Comparison of ENCODE assay signal across 16 cellular contexts in genomic region chr16:24848065-24848464, GRCh38. TPM values are rescaled to one million over a fixed set of nuclear protein-coding genes. Genes with fewer than 3 reads are reported as not detected.
DNase-seq lines count a peak whose midpoint lies in the region; ATAC-seq, FAIRE-seq and TF ChIP-seq lines count a peak whose summit lies in the region.
"Had no signal": no experiment of that assay in that cellular context is flagged by ENCODE, and none has a peak within 500 bp of the region (broad histone marks: within the 10 kb centered on the region; RNA-seq: fewer than 3 reads in every experiment).

No MANE protein-coding gene starts in this region.

- TF ChIP-seq EP300 in A549 (IDR thresholded peaks at IDR 0.05), result no peak

- POLR2A ChIA-PET in A549 (lab: Yijun Ruan, JAX), result no interaction called here

- TF ChIP-seq CTCF in A549 (IDR thresholded peaks at IDR 0.05) (no peak), fibroblast of villous mesenchyme (IDR thresholded peaks at IDR 0.05; ENCODE audit: insufficient read depth, low read depth, low read length) (no peak)

- H3K27ac ChIP-seq in A549, result peak overlapping the region; percentile 81 to 85
- H3K27ac ChIP-seq: esophagus muscularis mucosa, tibial nerve had no signal

- 22% methylated on average over 5 of the region's 5 CpGs for WGBS in A549 (ENCODE audit: missing lambda C conversion rate)

- H3K9me3 Mint-ChIP-seq in natural killer cell treated with Interleukin-12 subunit alpha and Interleukin-12 subunit beta and Interleukin-15 and Interleukin-18, amount 100 ng/mL, for 72 hours, result no peaks in the 10 kb centered on the region
- H3K9me3 Mint-ChIP-seq in activated CD4-positive, alpha-beta T cell treated with anti-CD3 and anti-CD28 coated beads, Interleukin-2, amount 10 ng/mL, durations not matched to agents 24 days and 14 days, result no peaks in the 10 kb centered on the region

- CTCF ChIA-PET in A549 (lab: Yijun Ruan, JAX), result interaction anchor here (1.5 to 4.4 kb wide), 2 partner anchors 9 to 14 kb away, joined by 6 to 22 read pairs; no protein-coding TSS in a partner anchor

- no peaks in the 10 kb centered on the region for H3K9me3 ChIP-seq in A549
- H3K9me3 ChIP-seq: esophagus muscularis mucosa, mucosa of descending colon, tibial nerve had no signal

- H3K4me3 ChIP-seq in A549 (no peak overlapping the region), fibroblast of villous mesenchyme (ENCODE audit: low read depth, low read length) (no peak overlapping the region)
- H3K4me3 ChIP-seq: esophagus muscularis mucosa, mucosa of descending colon, tibial nerve had no signal

- DNase-seq in A549 (ENCODE audit: low read depth in 1 of 2, low spot score in 1 of 2), result no peak
- peak; percentile 48 for DNase-seq in HS-27A (ENCODE audit: low read depth)
- peak; percentile 33 for DNase-seq in amniotic stem cell (lab: John Stamatoyannopoulos, UW)
- DNase-seq in fibroblast of villous mesenchyme (ENCODE audit: low read depth), result peak; percentile 26
- no peak for DNase-seq in natural killer cell treated with Interleukin-12 subunit alpha and Interleukin-12 subunit beta and Interleukin-15 and Interleukin-18, amount 100 ng/mL, for 72 hours (ENCODE audit: low spot score)
- no peak for DNase-seq in activated CD4-positive, alpha-beta T cell treated with anti-CD3 and anti-CD28 coated beads, Interleukin-2, amount 10 ng/mL, durations not matched to agents 24 days and 14 days
- DNase-seq: activated naive CD4-positive, alpha-beta T cell treated with Interleukin-2 at 50 U/mL for 16 hours; mucosa of descending colon; NCI-H1417; NCI-H446; stimulated activated CD8-positive, alpha-beta memory T cell treated with anti-CD3 and anti-CD28 coated beads, Interleukin-4, amount 100 ng/mL, for 48 hours had no signal

- no peak overlapping the region for H3K27ac Mint-ChIP-seq in natural killer cell treated with Interleukin-12 subunit alpha and Interleukin-12 subunit beta and Interleukin-15 and Interleukin-18, amount 100 ng/mL, for 72 hours
- no peak overlapping the region for H3K27ac Mint-ChIP-seq in activated CD4-positive, alpha-beta T cell treated with anti-CD3 and anti-CD28 coated beads, Interleukin-2, amount 10 ng/mL, durations not matched to agents 24 days and 14 days

- FAIRE-seq in A549 (lab: Jason Lieb, UNC), result no peak
- FAIRE-seq: colon had no signal

- H3K4me3 Mint-ChIP-seq in natural killer cell treated with Interleukin-12 subunit alpha and Interleukin-12 subunit beta and Interleukin-15 and Interleukin-18, amount 100 ng/mL, for 72 hours, result no peak overlapping the region
- no peak overlapping the region for H3K4me3 Mint-ChIP-seq in activated CD4-positive, alpha-beta T cell treated with anti-CD3 and anti-CD28 coated beads, Interleukin-2, amount 10 ng/mL, durations not matched to agents 24 days and 14 days

- H3K4me1 Mint-ChIP-seq in natural killer cell treated with Interleukin-12 subunit alpha and Interleukin-12 subunit beta and Interleukin-15 and Interleukin-18, amount 100 ng/mL, for 72 hours (ENCODE audit: low read depth in 2 of 2), result peaks cover 0 to 8% of the 10 kb centered on the region in 2 donors
- H3K4me1 Mint-ChIP-seq in activated CD4-positive, alpha-beta T cell treated with anti-CD3 and anti-CD28 coated beads, Interleukin-2, amount 10 ng/mL, durations not matched to agents 24 days and 14 days, result peaks cover 13% of the 10 kb centered on the region

- peaks cover 94% of the 10 kb centered on the region for H3K4me1 ChIP-seq in A549
- H3K4me1 ChIP-seq: esophagus muscularis mucosa, tibial nerve had no signal

- peak overlapping the region; percentile 23; the same call in 2 of the 3 replicates for H3K4me2 ChIP-seq in A549

- intact Hi-C loops in activated CD4-positive, alpha-beta T cell treated with anti-CD3 and anti-CD28 coated beads, Interleukin-2, amount 10 ng/mL, durations not matched to agents 24 days and 14 days (cut with micrococcal nuclease), result no loop called here

- no peaks in the 10 kb centered on the region for H3K36me3 Mint-ChIP-seq in natural killer cell treated with Interleukin-12 subunit alpha and Interleukin-12 subunit beta and Interleukin-15 and Interleukin-18, amount 100 ng/mL, for 72 hours
- H3K36me3 Mint-ChIP-seq in activated CD4-positive, alpha-beta T cell treated with anti-CD3 and anti-CD28 coated beads, Interleukin-2, amount 10 ng/mL, durations not matched to agents 24 days and 14 days (ENCODE audit: low read depth), result no peaks in the 10 kb centered on the region

- H3K27me3 Mint-ChIP-seq in natural killer cell treated with Interleukin-12 subunit alpha and Interleukin-12 subunit beta and Interleukin-15 and Interleukin-18, amount 100 ng/mL, for 72 hours, result no peaks in the 10 kb centered on the region
- H3K27me3 Mint-ChIP-seq in activated CD4-positive, alpha-beta T cell treated with anti-CD3 and anti-CD28 coated beads, Interleukin-2, amount 10 ng/mL, durations not matched to agents 24 days and 14 days, result peaks cover 3% of the 10 kb centered on the region

- peak in 1 of 2 experiments; percentile 10; a peak in 1 of 6 replicates for ATAC-seq in A549
- ATAC-seq in natural killer cell treated with Interleukin-12 subunit alpha and Interleukin-12 subunit beta and Interleukin-15 and Interleukin-18, amount 100 ng/mL, for 72 hours, result no peak
- ATAC-seq in GM21576 (IDR thresholded peaks at IDR 0.05; ENCODE audit: unreplicated experiment), result no peak
- ATAC-seq in GM18511 (IDR thresholded peaks at IDR 0.05; ENCODE audit: unreplicated experiment), result no peak
- ATAC-seq: mucosa of descending colon had no signal

- TF ChIP-seq POLR2A in A549 (IDR thresholded peaks at IDR 0.05; ENCODE audit: low read length), result no peak

- TF ChIP-seq RAD21 in A549 (conservative IDR thresholded peaks at IDR 0.05 in 1 of 2, IDR thresholded peaks at IDR 0.05 in 1 of 2), result no peak

TF ChIP-seq in A549, 52 proteins besides CTCF, POLR2A, EP300 and RAD21 (continues in another document):
- TF ChIP-seq NR3C1 (IDR thresholded peaks at IDR 0.05) (no peak), SREBF2 (IDR thresholded peaks at IDR 0.05) (no peak), HDAC2 (IDR thresholded peaks at IDR 0.05) (no peak), TFCP2L1 (CRISPR knock-in tag; IDR thresholded peaks at IDR 0.05) (no peak), BCL3 (IDR thresholded peaks at IDR 0.05) (no peak), TP53 (CRISPR knock-in tag; IDR thresholded peaks at IDR 0.05) (no peak), HOXA7 (CRISPR knock-in tag; IDR thresholded peaks at IDR 0.05) (no peak), HEYL (CRISPR knock-in tag; IDR thresholded peaks at IDR 0.05) (no peak), MAX (IDR thresholded peaks at IDR 0.05) (peak; percentile 69), HMGXB4 (CRISPR knock-in tag; IDR thresholded peaks at IDR 0.05; ENCODE audit: borderline replicate concordance) (no peak), RCOR1 (IDR thresholded peaks at IDR 0.05; ENCODE audit: low read depth, low read length) (no peak), ESRRA (IDR thresholded peaks at IDR 0.05; ENCODE audit: borderline replicate concordance, low read length) (no peak), GATA3 (IDR thresholded peaks at IDR 0.05; ENCODE audit: borderline replicate concordance) (peak; percentile 40; the same call in 1 of the 2 replicates), EHMT2 (IDR thresholded peaks at IDR 0.05; ENCODE audit: low read depth) (no peak), E2F6 (IDR thresholded peaks at IDR 0.05; ENCODE audit: borderline replicate concordance, low read depth) (peak; percentile 49; the same call in 1 of the 2 replicates), KDM1A (IDR thresholded peaks at IDR 0.05; ENCODE audit: low read depth) (no peak)

RNA-seq across cellular contexts. Expression of gene SLC5A11, which starts 2.3 kb away (rescaled TPM):
- polyA plus RNA-seq in A549 (2011; rRNA removed), result 0.43 and 1.3 TPM in 2 replicates
- polyA plus RNA-seq in A549 (2012; cell fraction: cytosol; rRNA removed), result 0.24 and 0.58 TPM in 2 replicates
- 1.2 and 1.8 TPM in 2 replicates for polyA plus RNA-seq in A549 (2012; cell fraction: nucleus; rRNA removed)
- 0.30 to 0.40 TPM (median 0.38 TPM) in 3 replicates for polyA plus RNA-seq in A549 (2017; fragmentation: RNase III; extraction: RNeasy Plus Mini Kit Qiagen cat#74134 plus additional on column Dnase treatment)
- polyA minus RNA-seq in A549 (2011; rRNA and poly(A)+ RNA removed), result 1.9 and 2.6 TPM in 2 replicates
- total RNA-seq in fibroblast of villous mesenchyme, result under 0.01 TPM in 1 of 2 replicates, not detected in the other
- total RNA-seq in natural killer cell treated with Interleukin-12 subunit alpha and Interleukin-12 subunit beta and Interleukin-15 and Interleukin-18, amount 100 ng/mL, for 72 hours, result 1 to 10 TPM in 1 of 2 donors, under 1 TPM in 1; 0.81 to 2.4 TPM
- total RNA-seq in activated CD4-positive, alpha-beta T cell treated with anti-CD3 and anti-CD28 coated beads, Interleukin-2, amount 10 ng/mL, durations not matched to agents 24 days and 14 days, result not detected in 2 replicates
- total RNA-seq: esophagus muscularis mucosa, tibial nerve had no signal

Comparison
In these comparisons a context has a peak if more than half of its experiments do, and no peak if none do; other contexts are left out.
1. DNase-seq: peak in HS-27A (single experiment), amniotic stem cell (single experiment) and fibroblast of villous mesenchyme (single experiment); none in A549 (0 of 2), natural killer cell treated with Interleukin-12 subunit alpha and Interleukin-12 subunit beta and Interleukin-15 and Interleukin-18, amount 100 ng/mL, for 72 hours (single experiment) and activated CD4-positive, alpha-beta T cell treated with anti-CD3 and anti-CD28 coated beads, Interleukin-2, amount 10 ng/mL, durations not matched to agents 24 days and 14 days (single experiment).